31 cellular contexts compared by ENCODE assay signal in genomic region chr20:23526850-23527249, GRCh38. TPM values are rescaled to one million over a fixed set of nuclear protein-coding genes. Genes with fewer than 3 reads are reported as not detected.
"Had no signal": no experiment of that assay in that cellular context is flagged by ENCODE, and none has a peak within 500 bp of the region (broad histone marks: within the 10 kb centered on the region; RNA-seq: fewer than 3 reads in every experiment).

No MANE protein-coding gene starts in this region.

- H3K9ac ChIP-seq: neural progenitor cell, parathyroid adenoma had no signal

- H3K27ac ChIP-seq: coronary artery, esophagus squamous epithelium, neural progenitor cell, parathyroid adenoma, prostate gland, right atrium auricular region, sigmoid colon, testis, tibial artery, upper lobe of right lung, uterus had no signal

- H3K27me3 Mint-ChIP-seq: stimulated activated memory B cell treated with anti-CD40 and anti-IgM and Interleukin-4, amounts not matched to agents 10 μg/mL and 1 μg/mL and 100 μg/mL, for 72 hours had no signal

- H3K36me3 Mint-ChIP-seq: stimulated activated memory B cell treated with anti-CD40 and anti-IgM and Interleukin-4, amounts not matched to agents 10 μg/mL and 1 μg/mL and 100 μg/mL, for 72 hours had no signal

- H3K4me3 Mint-ChIP-seq: naive thymus-derived CD4-positive, alpha-beta T cell; nephron; neural progenitor cell; stimulated activated memory B cell treated with anti-CD40 and anti-IgM and Interleukin-4, amounts not matched to agents 10 μg/mL and 1 μg/mL and 100 μg/mL, for 72 hours had no signal

- ATAC-seq: left lobe of liver; naive thymus-derived CD4-positive, alpha-beta T cell; stimulated activated memory B cell treated with anti-CD40 and anti-IgM and Interleukin-4, amounts not matched to agents 10 μg/mL and 1 μg/mL and 100 μg/mL, for 72 hours; stimulated activated naive CD8-positive, alpha-beta T cell treated with anti-CD3 and anti-CD28 coated beads, Interleukin-15, Interleukin-2, amounts not matched to agents 100 U/mL and 50 U/mL, for 24 hours; upper lobe of right lung had no signal

- DNase-seq: dermis blood vessel endothelial cell; effector memory CD4-positive, alpha-beta T cell; erythroblast; esophagus squamous epithelium; foreskin melanocyte; kidney; mesendoderm; midbrain; naive thymus-derived CD4-positive, alpha-beta T cell; sigmoid colon; stimulated activated CD4-positive, alpha-beta T cell treated with anti-CD3 and anti-CD28 coated beads, Interleukin-2, amount 100 ng/mL, for 24 hours; stimulated activated CD4-positive, alpha-beta T cell treated with anti-CD3 and anti-CD28 coated beads, Interleukin-4, amount 100 ng/mL, for 4 hours; stimulated activated naive CD8-positive, alpha-beta T cell treated with anti-CD3 and anti-CD28 coated beads, Interleukin-15, Interleukin-2, amounts not matched to agents 100 U/mL and 50 U/mL, for 24 hours; substantia nigra; testis; tibial artery; upper lobe of right lung; uterus had no signal

- H3K36me3 ChIP-seq: esophagus squamous epithelium, neural progenitor cell, prostate gland, right atrium auricular region, sigmoid colon, tibial artery, upper lobe of right lung, uterus had no signal

- H3K4me3 ChIP-seq: coronary artery, esophagus squamous epithelium, neural progenitor cell, prostate gland, right atrium auricular region, sigmoid colon, testis, tibial artery, upper lobe of right lung, uterus had no signal

- H3K9me3 ChIP-seq: prostate gland, right atrium auricular region, testis, uterus had no signal

- H3K27me3 ChIP-seq: esophagus squamous epithelium, neural progenitor cell, right atrium auricular region, sigmoid colon, testis, tibial artery, upper lobe of right lung, uterus had no signal

- H3K4me1 Mint-ChIP-seq: nephron; neural progenitor cell; stimulated activated memory B cell treated with anti-CD40 and anti-IgM and Interleukin-4, amounts not matched to agents 10 μg/mL and 1 μg/mL and 100 μg/mL, for 72 hours had no signal

- H3K4me1 ChIP-seq: esophagus squamous epithelium, parathyroid adenoma, prostate gland, right atrium auricular region, sigmoid colon, testis, tibial artery, upper lobe of right lung, uterus had no signal

- H3K27ac Mint-ChIP-seq: naive thymus-derived CD4-positive, alpha-beta T cell; nephron; neural progenitor cell; stimulated activated memory B cell treated with anti-CD40 and anti-IgM and Interleukin-4, amounts not matched to agents 10 μg/mL and 1 μg/mL and 100 μg/mL, for 72 hours had no signal

RNA-seq across cellular contexts. Expression of gene CST8, which starts 35.9 kb away (rescaled TPM):
- total RNA-seq: dermis blood vessel endothelial cell; esophagus squamous epithelium; kidney; left lobe of liver; lower leg skin; lung microvascular endothelial cell; mucosa of gallbladder; naive thymus-derived CD4-positive, alpha-beta T cell; osteoblast; right atrium auricular region; sigmoid colon; skeletal muscle tissue; upper lobe of right lung; uterus had no signal
- polyA plus RNA-seq: naive thymus-derived CD4-positive, alpha-beta T cell; sigmoid colon had no signal

RNA-seq across cellular contexts. Expression of gene CST9L, which starts 41.4 kb away (rescaled TPM):
- total RNA-seq: dermis blood vessel endothelial cell; esophagus squamous epithelium; kidney; left lobe of liver; lower leg skin; lung microvascular endothelial cell; mucosa of gallbladder; naive thymus-derived CD4-positive, alpha-beta T cell; osteoblast; right atrium auricular region; sigmoid colon; skeletal muscle tissue; upper lobe of right lung; uterus had no signal
- polyA plus RNA-seq: naive thymus-derived CD4-positive, alpha-beta T cell; sigmoid colon had no signal
